ENCODE assay signal across 8 cellular contexts in the genomic region with DNA sequence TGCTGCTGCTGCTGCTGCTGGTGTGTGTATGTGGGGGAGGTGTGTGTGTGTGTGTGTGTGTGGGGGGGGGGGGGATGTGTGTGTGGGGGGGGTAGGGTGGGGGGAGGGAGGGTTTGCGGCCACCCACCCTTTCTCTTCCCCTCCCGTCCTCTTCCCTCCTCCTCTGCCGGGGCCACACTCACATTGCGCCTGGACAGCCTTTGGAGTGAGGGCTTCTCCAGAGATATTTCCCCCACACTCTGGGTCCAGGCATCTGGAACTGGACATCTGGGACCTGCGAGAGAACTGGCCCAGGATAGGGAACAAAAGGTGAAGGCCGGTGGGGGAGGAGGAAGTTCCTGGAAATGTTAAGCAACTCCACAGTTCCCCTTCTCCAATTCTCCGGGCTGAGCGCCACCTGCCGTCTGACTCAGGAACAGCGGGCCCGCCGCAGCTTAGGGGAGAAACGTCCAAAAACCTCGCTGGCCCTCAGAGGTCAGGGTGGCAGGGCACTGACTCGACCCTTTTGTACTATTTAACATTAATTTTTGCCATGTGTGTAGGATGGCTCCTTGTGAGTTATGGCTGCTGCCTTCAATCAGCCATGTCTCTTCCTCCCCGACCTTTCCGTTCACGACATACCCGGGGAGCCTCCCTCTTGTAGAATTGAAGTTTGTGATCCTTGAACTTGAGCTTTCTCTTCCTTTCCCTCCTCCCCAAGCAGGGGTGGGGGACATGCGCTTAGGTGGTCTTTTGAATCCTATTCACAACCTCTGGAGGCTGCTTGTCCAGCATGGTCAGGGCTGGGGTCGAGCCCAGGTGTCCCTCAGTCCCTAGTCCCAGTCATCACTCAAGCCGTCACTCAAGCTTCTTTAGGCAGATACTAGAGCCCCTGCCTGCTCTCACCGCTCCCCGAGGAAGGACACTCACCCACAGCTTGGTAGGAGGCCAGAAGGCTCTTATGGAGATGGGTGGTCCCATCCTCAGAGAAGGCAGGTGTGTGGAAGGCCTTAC. TPM values are rescaled to one million over a fixed set of nuclear protein-coding genes. Genes with fewer than 3 reads are reported as not detected.
DNase-seq lines count a peak whose midpoint lies in the region; ATAC-seq, FAIRE-seq and TF ChIP-seq lines count a peak whose summit lies in the region.

A gene with protein sequence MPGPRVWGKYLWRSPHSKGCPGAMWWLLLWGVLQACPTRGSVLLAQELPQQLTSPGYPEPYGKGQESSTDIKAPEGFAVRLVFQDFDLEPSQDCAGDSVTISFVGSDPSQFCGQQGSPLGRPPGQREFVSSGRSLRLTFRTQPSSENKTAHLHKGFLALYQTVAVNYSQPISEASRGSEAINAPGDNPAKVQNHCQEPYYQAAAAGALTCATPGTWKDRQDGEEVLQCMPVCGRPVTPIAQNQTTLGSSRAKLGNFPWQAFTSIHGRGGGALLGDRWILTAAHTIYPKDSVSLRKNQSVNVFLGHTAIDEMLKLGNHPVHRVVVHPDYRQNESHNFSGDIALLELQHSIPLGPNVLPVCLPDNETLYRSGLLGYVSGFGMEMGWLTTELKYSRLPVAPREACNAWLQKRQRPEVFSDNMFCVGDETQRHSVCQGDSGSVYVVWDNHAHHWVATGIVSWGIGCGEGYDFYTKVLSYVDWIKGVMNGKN (minus strand): TSS at position 287 of the 993 bp plus-strand sequence. CDS start 34 bp downstream, at position 253.

- H3K79me2 ChIP-seq in HepG2 (ENCODE audit: insufficient read depth, low read length), result peaks cover 22% of the 10 kb centered on the region

- peak; percentile 90 for TF ChIP-seq RAD21 in HepG2 (CRISPR knock-in tag; IDR thresholded peaks at IDR 0.05)

- H4K20me1 ChIP-seq in HepG2 (ENCODE audit: insufficient read depth, low read length), result no peaks in the 10 kb centered on the region

- H3K4me1 ChIP-seq in HepG2 (ENCODE audit: insufficient read depth, low read length), result peaks cover 25% of the 10 kb centered on the region

- TF ChIP-seq EP300 in HepG2 (IDR thresholded peaks at IDR 0.05; ENCODE audit: low read depth in 2 of 2, low read length in 2 of 2) (peak; percentile 45 to 70; a peak in 3 of 4 replicates), HepG2 (CRISPR knock-in tag; IDR thresholded peaks at IDR 0.05; ENCODE audit: borderline replicate concordance) (peak; percentile 57; the same call in 1 of the 2 replicates)

- ATAC-seq in HG03066 (IDR thresholded peaks at IDR 0.05; ENCODE audit: low read depth, unreplicated experiment), result peak; percentile 26
- peak; percentile 66 for ATAC-seq in HepG2
- ATAC-seq in HG03469 (IDR thresholded peaks at IDR 0.05; ENCODE audit: unreplicated experiment), result no peak

- TF ChIP-seq CTCF in HepG2 (CRISPR knock-in tag; IDR thresholded peaks at IDR 0.05), result peak; percentile 95

- H2AFZ ChIP-seq in HepG2 (ENCODE audit: low read length), result no peak within 1 kb of the TSS

- H3K27me3 ChIP-seq in HepG2 (ENCODE audit: control insufficient read depth in 1 of 2, insufficient read depth in 2 of 2, low read length in 2 of 2), result no peaks in the 10 kb centered on the region; a peak in 1 of 5 replicates

- DNase-seq in DMS114 treated with DMSO at 0.1 percent for 48 hours (lab: John Stamatoyannopoulos, UW; ENCODE audit: unreplicated experiment) (peak; percentile 50), NCI-H526 (lab: John Stamatoyannopoulos, UW) (peak; percentile 78 to 88), dermis blood vessel endothelial cell (peak; percentile 82), HepG2 (ENCODE audit: low spot score) (peak; percentile 89)
- DNase-seq in activated CD4-positive, alpha-beta T cell treated with anti-CD3 and anti-CD28 coated beads, Interleukin-2, amount 50 U/mL, for 1 hour, result peak; percentile 78
- peak; percentile 69 for DNase-seq in stimulated activated CD4-positive, alpha-beta T cell treated with anti-CD3 and anti-CD28 coated beads, Interleukin-2, amount 100 ng/mL, for 4 hours (ENCODE audit: low read depth)

- in situ Hi-C loops in HepG2 (cut with HindIII; ENCODE audit: extremely low pct_ligation_motif_present, low pct_unique_long_range_greater_than_20kb), result no loop called here

- peaks cover 0 to 2% of the 10 kb centered on the region in 2 experiments; a peak in 2 of 5 replicates for H3K36me3 ChIP-seq in HepG2 (replicated peaks in 1 of 2; ENCODE audit: control insufficient read depth in 1 of 2, insufficient read depth in 2 of 2, low read length in 2 of 2)

- BruUV-seq in HepG2 (replicated peaks; lab: Mats Ljungman, UMichigan), result TSS peak; percentile 70

- TF ChIP-seq POLR2A in HepG2 (IDR thresholded peaks at IDR 0.05; ENCODE audit: insufficient read depth in 1 of 2, low read depth in 2 of 2, low read length in 2 of 2), result peak in 1 of 2 experiments; percentile 58; a peak in 2 of 4 replicates

- intact Hi-C loops in HepG2 (cut with micrococcal nuclease; ENCODE audit: unreplicated experiment), result loop anchor here (1.0 to 2.0 kb wide), 2 partner anchors 16 to 49 kb away; partner anchors contain the start of genes C1R and C1S

- FAIRE-seq in HepG2 (lab: Jason Lieb, UNC), result peak; percentile 81

- H3K4me3 ChIP-seq in HepG2 (replicated peaks in 1 of 3; ENCODE audit: insufficient read depth in 1 of 3, low read depth in 2 of 3, low read length in 3 of 3), result peak within 1 kb of the TSS; percentile 72 to 91 (median 74)

- peak within 1 kb of the TSS; percentile 90 for H3K9ac ChIP-seq in HepG2 (ENCODE audit: insufficient read depth, low read depth, low read length)

- WGBS in HepG2 (ENCODE audit: low lambda C conversion rate), result 32% methylated on average over 15 of the region's 24 CpGs

- CTCF ChIA-PET in HepG2 (lab: Yijun Ruan, JAX; ENCODE audit: low intra/inter-chr PET ratio, low total read pairs), result interaction anchor here (0.7 to 2.4 kb wide), 4 partner anchors 17 to 165 kb away, joined by 3 to 16 read pairs (median 5); partner anchors contain the start of genes C1R, C1S, EMG1 and PHB2

- peaks cover 8% of the 10 kb centered on the region for H3K9me3 ChIP-seq in HepG2 (ENCODE audit: low read length)

- H3K4me2 ChIP-seq in HepG2 (ENCODE audit: low read depth, low read length), result peak within 1 kb of the TSS; percentile 99

- peak within 1 kb of the TSS; percentile 99 for H3K27ac ChIP-seq in HepG2 (ENCODE audit: extremely low read length, insufficient read depth, low read length)

- POLR2A ChIA-PET in HepG2 (lab: Yijun Ruan, JAX), result interaction anchor here (0.6 to 4.3 kb wide), 24 partner anchors 8 to 218 kb away, joined by 3 to 88 read pairs (median 9); partner anchors contain the start of genes C12orf57, C1S, CLSTN3 and ENO2

TF ChIP-seq in HepG2, 621 proteins besides CTCF, POLR2A, EP300 and RAD21 (continues in another document):
- no peak for TF ChIP-seq ZNF790 (CRISPR knock-in tag; IDR thresholded peaks at IDR 0.05; ENCODE audit: borderline replicate concordance)
- TF ChIP-seq, protein P1, sequence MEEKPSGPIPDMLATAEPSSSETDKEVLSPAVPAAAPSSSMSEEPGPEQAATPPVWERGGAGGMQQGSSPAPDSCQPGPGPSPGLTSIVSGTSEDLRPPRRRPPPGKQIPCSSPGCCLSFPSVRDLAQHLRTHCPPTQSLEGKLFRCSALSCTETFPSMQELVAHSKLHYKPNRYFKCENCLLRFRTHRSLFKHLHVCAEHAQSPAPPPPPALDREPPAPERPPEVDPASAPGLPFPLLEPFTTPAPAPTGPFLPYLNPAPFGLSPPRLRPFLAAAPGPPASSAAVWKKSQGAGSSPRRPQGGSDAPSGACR (CRISPR knock-in tag; IDR thresholded peaks at IDR 0.05), result no peak
- peak; percentile 52; the same call in 1 of the 2 replicates for TF ChIP-seq PHF20 (CRISPR knock-in tag; IDR thresholded peaks at IDR 0.05)
- TF ChIP-seq HIVEP1 (CRISPR knock-in tag; IDR thresholded peaks at IDR 0.05), result no peak
- no peak for TF ChIP-seq FOXP1 (IDR thresholded peaks at IDR 0.05)
- TF ChIP-seq FOXP1 (CRISPR knock-in tag; IDR thresholded peaks at IDR 0.05), result no peak
- TF ChIP-seq ZNF331 (CRISPR knock-in tag; IDR thresholded peaks at IDR 0.05), result peak; percentile 69
- no peak for TF ChIP-seq HMG20A (CRISPR knock-in tag; IDR thresholded peaks at IDR 0.05; ENCODE audit: borderline replicate concordance)
- no peak for TF ChIP-seq CSRNP1 (CRISPR knock-in tag; IDR thresholded peaks at IDR 0.05)

RNA-seq across cellular contexts. Expression of the gene that starts here (rescaled TPM):
- total RNA-seq in dermis blood vessel endothelial cell (26.7 and 28.8 TPM in 2 replicates), HepG2 (2016; rRNA removed; fragmentation: Illumina TruSeq; extraction: Trizol) (14.2 and 28.9 TPM in 2 replicates)
- 4.9 and 5.6 TPM in 2 replicates for total RNA-seq in HepG2 (2016; cell fraction: cytosol; rRNA removed; fragmentation: Illumina TruSeq; extraction: Trizol; ENCODE audit: low read depth)
- total RNA-seq in HepG2 (2016; cell fraction: insoluble cytoplasmic fraction; rRNA removed; fragmentation: Illumina TruSeq; extraction: Trizol), result 14.6 and 24.7 TPM in 2 replicates
- total RNA-seq in HepG2 (2016; cell fraction: membrane; rRNA removed; fragmentation: Illumina TruSeq; extraction: Trizol), result 9.1 and 10.3 TPM in 2 replicates
- total RNA-seq in HepG2 (2016; cell fraction: nucleus; rRNA removed; fragmentation: Illumina TruSeq; extraction: Trizol), result 30.9 and 42.1 TPM in 2 replicates
- polyA plus RNA-seq in HepG2 (2011; rRNA removed), result 53.1 and 73.4 TPM in 2 replicates
- polyA plus RNA-seq in HepG2 (2011; cell fraction: cytosol; rRNA removed), result 32.8 and 36.0 TPM in 2 replicates
- polyA plus RNA-seq in HepG2 (2011; cell fraction: nucleus; rRNA removed), result 60.3 and 87.6 TPM in 2 replicates
- polyA plus RNA-seq in HepG2 (2012), result 22.3 and 28.7 TPM in 2 replicates
- polyA plus RNA-seq in HepG2 (2016; cell fraction: cytosol; fragmentation: Illumina TruSeq; extraction: Trizol; ENCODE audit: low read depth), result 3.0 and 3.5 TPM in 2 replicates
- polyA plus RNA-seq in HepG2 (2016; cell fraction: insoluble cytoplasmic fraction; fragmentation: Illumina TruSeq; extraction: Trizol; ENCODE audit: low read depth), result 14.0 and 14.1 TPM in 2 replicates
- 5.6 and 7.3 TPM in 2 replicates for polyA plus RNA-seq in HepG2 (2016; cell fraction: membrane; fragmentation: Illumina TruSeq; extraction: Trizol; ENCODE audit: low read depth)
- polyA plus RNA-seq in HepG2 (2016; cell fraction: nucleus; fragmentation: Illumina TruSeq; extraction: Trizol; ENCODE audit: insufficient read depth, low read depth), result 51.4 and 56.2 TPM in 2 replicates
- polyA minus RNA-seq in HepG2 (2011; rRNA and poly(A)+ RNA removed; ENCODE audit: low replicate concordance), result 41.3 and 114 TPM in 2 replicates
- 30.1 and 38.2 TPM in 2 replicates for polyA minus RNA-seq in HepG2 (2011; cell fraction: cytosol; rRNA and poly(A)+ RNA removed)
- polyA minus RNA-seq in HepG2 (2011; cell fraction: nucleus; rRNA and poly(A)+ RNA removed), result 34.5 and 39.2 TPM in 2 replicates
